25 cellular contexts compared by ENCODE assay signal in genomic region chr2:98419977-98420725, GRCh38. TPM values are rescaled to one million over a fixed set of nuclear protein-coding genes. Genes with fewer than 3 reads are reported as not detected.
A peak's percentile ranks its signal among the peaks of the same experiment; 100 is the strongest.
DNase-seq lines count a peak whose midpoint lies in the region; ATAC-seq, FAIRE-seq and TF ChIP-seq lines count a peak whose summit lies in the region.
"Had no signal": no experiment of that assay in that cellular context is flagged by ENCODE, and none has a peak within 500 bp of the region (broad histone marks: within the 10 kb centered on the region; RNA-seq: fewer than 3 reads in every experiment).

No MANE protein-coding gene starts in this region.

- H3K4ac ChIP-seq in mesendoderm (ENCODE audit: low read depth, low read length): no peak overlapping the region

- peak overlapping the region in 3 of 10 donors; percentile 37 to 58 (median 47) for H3K27ac ChIP-seq in heart right ventricle
- H3K27ac ChIP-seq in right atrium auricular region: no peak overlapping the region
- H3K27ac ChIP-seq in endothelial cell of umbilical vein (ENCODE audit: insufficient read depth, low read depth, low read length): peak overlapping the region; percentile 56
- no peak overlapping the region for H3K27ac ChIP-seq in mesendoderm (ENCODE audit: low read depth, low read length)
- H3K27ac ChIP-seq in CD8-positive, alpha-beta memory T cell (ENCODE audit: low read depth, low read length): no peak overlapping the region
- H3K27ac ChIP-seq: BLaER1 treated with 17β-estradiol and CSF1 and Interleukin-3, amounts not matched to agents 10 nM and 100 nM; KMS-11; Peyer's patch; SJSA1 had no signal

- dilution Hi-C loops in endothelial cell of umbilical vein (cut with MboI; ENCODE audit: extremely low pct_ligation_motif_present, low sequenced_read_pairs): no loop called here

- TF ChIP-seq POLR2A in endothelial cell of umbilical vein (IDR thresholded peaks at IDR 0.05; ENCODE audit: low read depth, low read length): peak; percentile 57

- H3K56ac ChIP-seq in mesendoderm (ENCODE audit: low read length): no peak overlapping the region

- no peaks in the 10 kb centered on the region for H3K79me1 ChIP-seq in mesendoderm (ENCODE audit: low read length)

- intact Hi-C loops in heart right ventricle (cut with DNase I) (loop anchor here in 9 of 10 donors (5.0 to 10.0 kb wide), 8 partner anchors 92 to 415 kb away; partner anchors contain the start of genes COA5 (in 3 of the 9) and UNC50 (in 3 of the 9)), endothelial cell of umbilical vein (cut with micrococcal nuclease) (loop anchor here (2.0 kb wide), 1 partner anchor 25 kb away; the partner anchor contains the start of gene INPP4A)

- CTCF ChIA-PET in endothelial cell of umbilical vein (lab: Charles Lee): interaction anchor here (0.9 to 1.6 kb wide), 7 partner anchors 14 to 720 kb away, joined by 3 to 4 read pairs (median 3); no protein-coding TSS in a partner anchor
- CTCF ChIA-PET in CD8-positive, alpha-beta memory T cell (lab: Charles Lee): no interaction called here

- TSS peak; percentile 99 for BruUV-seq in endothelial cell of umbilical vein (replicated peaks; lab: Mats Ljungman, UMichigan)

- H2AK5ac ChIP-seq in mesendoderm (ENCODE audit: low read length): no peak overlapping the region

- peaks cover 0 to 17% (median 8%) of the 10 kb centered on the region in 11 donors for H3K9me3 ChIP-seq in heart right ventricle
- peaks cover 0 to 11% of the 10 kb centered on the region in 2 donors for H3K9me3 ChIP-seq in right atrium auricular region
- no peaks in the 10 kb centered on the region for H3K9me3 ChIP-seq in endothelial cell of umbilical vein (replicated peaks; ENCODE audit: control insufficient read depth, insufficient read depth, low read length)
- no peaks in the 10 kb centered on the region for H3K9me3 ChIP-seq in CD8-positive, alpha-beta memory T cell (ENCODE audit: low read length)
- H3K9me3 ChIP-seq: Peyer's patch, SJSA1 had no signal

- FAIRE-seq in endothelial cell of umbilical vein (lab: Jason Lieb, UNC): peak; percentile 92
- FAIRE-seq: G401.6, HTR-8/SVneo had no signal

- H3K27ac Mint-ChIP-seq in CD8-positive, alpha-beta memory T cell: peak overlapping the region in 1 of 8 donors; percentile 10
- H3K27ac Mint-ChIP-seq: CD8-positive, alpha-beta T cell; H9 had no signal

- H3K4me1 Mint-ChIP-seq in CD8-positive, alpha-beta memory T cell: no peaks in the 10 kb centered on the region

- no peaks in the 10 kb centered on the region for H4K20me1 ChIP-seq in endothelial cell of umbilical vein (replicated peaks; ENCODE audit: control insufficient read depth, extremely low read depth, insufficient read depth, low read length)
- H4K20me1 ChIP-seq: BLaER1 treated with 17β-estradiol and CSF1 and Interleukin-3, amounts not matched to agents 10 nM and 100 nM had no signal

- peaks cover 0 to 16% (median 4%) of the 10 kb centered on the region in 9 donors for H3K4me1 ChIP-seq in heart right ventricle
- H3K4me1 ChIP-seq in right atrium auricular region: no peaks in the 10 kb centered on the region
- peaks cover 23% of the 10 kb centered on the region for H3K4me1 ChIP-seq in endothelial cell of umbilical vein (ENCODE audit: control insufficient read depth, extremely low read depth, insufficient read depth, low read length)
- no peaks in the 10 kb centered on the region for H3K4me1 ChIP-seq in mesendoderm (ENCODE audit: control insufficient read depth, low read depth, low read length)
- H3K4me1 ChIP-seq in CD8-positive, alpha-beta memory T cell (ENCODE audit: insufficient read depth, low read length): no peaks in the 10 kb centered on the region
- H3K4me1 ChIP-seq: Peyer's patch, SJSA1 had no signal

- TF ChIP-seq CTCF in heart right ventricle (IDR thresholded peaks at IDR 0.05): no peak
- TF ChIP-seq CTCF in right atrium auricular region (IDR thresholded peaks at IDR 0.05): no peak
- TF ChIP-seq CTCF in endothelial cell of umbilical vein (IDR thresholded peaks at IDR 0.05; ENCODE audit: extremely low read depth in 1 of 2, insufficient read depth in 1 of 2, low read depth in 1 of 2, low read length in 2 of 2): no peak

- H3K36me3 ChIP-seq in heart right ventricle (no peaks in the 10 kb centered on the region), right atrium auricular region (no peaks in the 10 kb centered on the region), endothelial cell of umbilical vein (ENCODE audit: control insufficient read depth in 2 of 2, extremely low read depth in 1 of 2, insufficient read depth in 2 of 2, low read length in 2 of 2) (no peaks in the 10 kb centered on the region), mesendoderm (ENCODE audit: control insufficient read depth, insufficient read depth, low read length) (no peaks in the 10 kb centered on the region)
- no peaks in the 10 kb centered on the region for H3K36me3 ChIP-seq in CD8-positive, alpha-beta memory T cell (ENCODE audit: insufficient read depth, low read length)
- H3K36me3 ChIP-seq: BLaER1 treated with 17β-estradiol and CSF1 and Interleukin-3, amounts not matched to agents 10 nM and 100 nM; Peyer's patch; SJSA1 had no signal

- peak overlapping the region; percentile 22 for H2AFZ ChIP-seq in endothelial cell of umbilical vein (ENCODE audit: low read depth, low read length)

- no peak overlapping the region for H2BK120ac ChIP-seq in mesendoderm (ENCODE audit: low read depth, low read length)

- no peak overlapping the region for H4K5ac ChIP-seq in mesendoderm (ENCODE audit: low read length)

- peak in 5 of 8 donors; percentile 22 to 87 (median 35) for ATAC-seq in heart right ventricle
- ATAC-seq: CD8-positive, alpha-beta T cell had no signal

- no peak overlapping the region for H2BK15ac ChIP-seq in mesendoderm (replicated peaks; ENCODE audit: low read depth)

- POLR2A ChIA-PET in endothelial cell of umbilical vein (lab: Charles Lee): interaction anchor here (0.6 kb wide), 1 partner anchor 24 kb away, joined by 3 read pairs; the partner anchor contains the start of gene INPP4A
- POLR2A ChIA-PET in CD8-positive, alpha-beta memory T cell (lab: Charles Lee): no interaction called here

- H3K4me2 ChIP-seq in endothelial cell of umbilical vein (ENCODE audit: insufficient read depth, low read length) (peak overlapping the region; percentile 67), mesendoderm (ENCODE audit: low read length) (no peak overlapping the region)
- H3K4me2 ChIP-seq: KMS-11 had no signal

- peaks cover 0 to 1% of the 10 kb centered on the region in 2 donors for H3K27me3 Mint-ChIP-seq in CD8-positive, alpha-beta memory T cell

- H3K36me3 Mint-ChIP-seq in CD8-positive, alpha-beta memory T cell: peaks cover 0 to 7% (median 0%) of the 10 kb centered on the region in 3 donors

- peak overlapping the region; percentile 15 for H3K9ac ChIP-seq in endothelial cell of umbilical vein (replicated peaks; ENCODE audit: extremely low read depth, insufficient read depth, low read length)
- no peak overlapping the region for H3K9ac ChIP-seq in mesendoderm (ENCODE audit: low read length)
- H3K9ac ChIP-seq: BLaER1 treated with 17β-estradiol and CSF1 and Interleukin-3, amounts not matched to agents 10 nM and 100 nM; KMS-11 had no signal

- H2BK5ac ChIP-seq in mesendoderm (ENCODE audit: low read length): no peak overlapping the region

- no peaks in the 10 kb centered on the region for H3K9me1 ChIP-seq in endothelial cell of umbilical vein (replicated peaks; ENCODE audit: control insufficient read depth, extremely low read depth, insufficient read depth, low read length)

- no peak overlapping the region for H3K4me3 ChIP-seq in heart right ventricle
- H3K4me3 ChIP-seq in right atrium auricular region: no peak overlapping the region
- peak overlapping the region in 1 of 3 experiments; percentile 18 for H3K4me3 ChIP-seq in endothelial cell of umbilical vein (replicated peaks in 1 of 3; ENCODE audit: insufficient read depth in 1 of 3, low read depth in 1 of 3, low read length in 3 of 3)
- no peak overlapping the region for H3K4me3 ChIP-seq in mesendoderm (ENCODE audit: low read length)
- H3K4me3 ChIP-seq in CD8-positive, alpha-beta memory T cell (ENCODE audit: low read length): no peak overlapping the region
- H3K4me3 ChIP-seq: BLaER1 treated with 17β-estradiol and CSF1 and Interleukin-3, amounts not matched to agents 10 nM and 100 nM; Peyer's patch; SJSA1 had no signal

- WGBS in heart right ventricle, 2 donors: 60 to 63% methylated on average over 6 of the region's 6 CpGs
- WGBS in mesendoderm (ENCODE audit: extremely low coverage, insufficient coverage, low lambda C conversion rate): no CpG with 5 or more reads among the region's 6 CpGs

- H3K4me3 Mint-ChIP-seq in CD8-positive, alpha-beta memory T cell: no peak overlapping the region
- H3K4me3 Mint-ChIP-seq: CD8-positive, alpha-beta T cell; H9 had no signal

- peak overlapping the region; percentile 9 for H3K18ac ChIP-seq in mesendoderm (ENCODE audit: low read length)

- H3K79me2 ChIP-seq in endothelial cell of umbilical vein (ENCODE audit: control insufficient read depth, insufficient read depth, low read length): no peaks in the 10 kb centered on the region
- H3K79me2 ChIP-seq in mesendoderm (ENCODE audit: control insufficient read depth, insufficient read depth, low read length): no peaks in the 10 kb centered on the region

- no peak for DNase-seq in heart right ventricle
- no peak for DNase-seq in right atrium auricular region (ENCODE audit: low spot score)
- peak; percentile 8 for DNase-seq in HCEC 1CT
- peak; percentile 86 for DNase-seq in endothelial cell of umbilical vein (ENCODE audit: low read depth, low spot score)
- no peak for DNase-seq in mesendoderm
- no peak for DNase-seq in hepatic stellate cell (ENCODE audit: low spot score)
- no peak for DNase-seq in CD8-positive, alpha-beta memory T cell
- DNase-seq in activated effector memory CD4-positive, alpha-beta T cell treated with anti-CD3 and anti-CD28 coated beads, Interleukin-2, amount 50 U/mL, for 16 hours: no peak
- DNase-seq: 8988T; Calu3; CD8-positive, alpha-beta T cell; DMS153; H9; IMR-90; NCI-H1105; NCI-H2029 treated with DMSO at 0.1 percent for 48 hours; NCI-H226; NCI-H510A treated with DMSO at 0.1 percent for 48 hours; NCI-H774; Peyer's patch had no signal

- H4K8ac ChIP-seq in mesendoderm (ENCODE audit: low read depth, low read length): no peak overlapping the region

- no peak overlapping the region for H3K23ac ChIP-seq in mesendoderm (ENCODE audit: low read length)

- H3K9me3 Mint-ChIP-seq in CD8-positive, alpha-beta memory T cell: peaks cover 9 to 14% (median 11%) of the 10 kb centered on the region in 5 donors

- H3K27me3 ChIP-seq in heart right ventricle (no peaks in the 10 kb centered on the region), right atrium auricular region (no peaks in the 10 kb centered on the region), endothelial cell of umbilical vein (ENCODE audit: control insufficient read depth in 2 of 2, insufficient read depth in 2 of 2, low read length in 2 of 2) (no peaks in the 10 kb centered on the region), mesendoderm (ENCODE audit: insufficient read depth, low read length, poor library complexity) (no peaks in the 10 kb centered on the region)
- no peaks in the 10 kb centered on the region for H3K27me3 ChIP-seq in CD8-positive, alpha-beta memory T cell (ENCODE audit: insufficient read depth, low read length, poor library complexity, severe bottlenecking)
- H3K27me3 ChIP-seq: BLaER1 treated with 17β-estradiol and CSF1 and Interleukin-3, amounts not matched to agents 10 nM and 100 nM; Peyer's patch; SJSA1 had no signal

RNA-seq across cellular contexts. Expression of gene INPP4A, which starts 24.5 kb away (rescaled TPM):
- 10 to 100 TPM; 15.8 to 31.2 (median 22.0) TPM for total RNA-seq in heart right ventricle
- polyA plus RNA-seq in heart right ventricle: 1 to 10 TPM; 3.8 to 7.5 TPM
- 10 to 100 TPM; 12.7 to 18.2 TPM for total RNA-seq in right atrium auricular region
- total RNA-seq in endothelial cell of umbilical vein: 25.7 and 28.8 TPM in 2 replicates
- 11.8 and 14.9 TPM in 2 replicates for polyA plus RNA-seq in endothelial cell of umbilical vein
- 14.0 and 14.6 TPM in 2 replicates for polyA plus RNA-seq in endothelial cell of umbilical vein (2011; cell fraction: cytosol; rRNA removed)
- 50.6 and 51.0 TPM in 2 replicates for polyA plus RNA-seq in endothelial cell of umbilical vein (2011; cell fraction: nucleus; rRNA removed)
- polyA plus RNA-seq in endothelial cell of umbilical vein (2012): 16.6 and 18.4 TPM in 2 replicates
- polyA minus RNA-seq in endothelial cell of umbilical vein: 57.6 and 60.8 TPM in 2 replicates
- polyA minus RNA-seq in endothelial cell of umbilical vein (2011; cell fraction: cytosol; rRNA and poly(A)+ RNA removed): 21.2 TPM
- 66.5 and 77.4 TPM in 2 replicates for polyA minus RNA-seq in endothelial cell of umbilical vein (2011; cell fraction: nucleus; rRNA and poly(A)+ RNA removed)
- polyA plus RNA-seq in mesendoderm (2013, experiment 1 of 2): 11.4 TPM
- polyA plus RNA-seq in mesendoderm (2013, experiment 2 of 2): 10.8 TPM
- 10 to 100 TPM; 41.0 to 46.9 TPM for total RNA-seq in CD8-positive, alpha-beta memory T cell
- 61.4 TPM for polyA plus RNA-seq in CD8-positive, alpha-beta memory T cell

Comparison
In these comparisons a context has a peak if more than half of its experiments do, and no peak if none do; other contexts are left out.
1. DNase-seq: peak in HCEC 1CT (single experiment) and endothelial cell of umbilical vein (single experiment); none in heart right ventricle (0 of 2), right atrium auricular region (single experiment), mesendoderm (single experiment), hepatic stellate cell (single experiment), CD8-positive, alpha-beta memory T cell (0 of 5) and activated effector memory CD4-positive, alpha-beta T cell treated with anti-CD3 and anti-CD28 coated beads, Interleukin-2, amount 50 U/mL, for 16 hours (single experiment).